8 cellular contexts compared by ENCODE assay signal in the genomic region with DNA sequence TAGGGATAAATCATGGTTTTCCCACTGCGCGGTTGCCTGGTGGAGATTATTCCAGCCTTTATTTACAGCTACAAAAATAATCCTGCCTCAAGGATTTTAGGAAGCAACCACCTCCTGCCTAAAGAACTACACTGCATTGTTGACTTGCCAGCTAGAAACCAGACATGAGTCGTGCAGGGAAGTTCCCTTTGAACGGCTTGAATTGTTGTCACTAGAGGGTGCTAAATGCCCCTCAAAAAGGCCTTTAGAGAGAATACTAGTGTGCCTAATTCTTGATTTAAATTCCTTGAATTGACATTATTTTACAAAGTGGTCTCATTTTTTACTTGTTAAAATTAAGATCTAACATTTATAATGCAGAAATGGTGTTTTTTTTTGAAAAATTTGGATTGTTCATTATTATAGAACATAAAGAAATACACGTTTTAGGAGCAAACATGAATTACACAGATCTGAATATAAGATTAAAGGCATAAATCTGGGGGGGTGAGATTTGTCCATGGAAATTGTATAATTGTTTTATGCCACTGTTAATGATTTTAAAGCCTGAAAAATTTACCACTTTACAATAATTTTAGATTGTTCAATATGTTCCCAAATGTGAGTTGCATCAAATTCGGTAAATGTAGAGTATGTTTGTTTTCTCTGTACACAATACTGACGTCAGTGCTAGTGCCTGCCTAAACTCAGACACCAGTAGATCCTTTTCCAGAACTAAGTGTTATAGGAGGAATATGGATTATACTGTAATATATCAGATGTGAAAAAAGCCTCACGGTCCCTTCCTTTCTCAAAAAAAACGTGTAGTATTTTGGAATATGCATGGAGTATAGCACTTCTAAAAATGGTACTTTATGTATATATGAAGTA. TPM values are rescaled to one million over a fixed set of nuclear protein-coding genes. Genes with fewer than 3 reads are reported as not detected.
A peak's percentile ranks its signal among the peaks of the same experiment; 100 is the strongest.
DNase-seq lines count a peak whose midpoint lies in the region; TF ChIP-seq lines count a peak whose summit lies in the region.

No MANE protein-coding gene starts in this region.

- peaks cover 0 to 3% (median 0%) of the 10 kb centered on the region in 4 donors for H3K4me1 ChIP-seq in esophagus muscularis mucosa

- peak; percentile 87 for TF ChIP-seq RAD21 in neural cell (conservative IDR thresholded peaks at IDR 0.05)

- H3K36me3 Mint-ChIP-seq in activated naive CD4-positive, alpha-beta T cell treated with anti-CD3 and anti-CD28 coated beads, Interleukin-2, amount 10 ng/mL, durations not matched to agents 7 days and 5 days = no peaks in the 10 kb centered on the region

- no peak overlapping the region for H3K4me3 Mint-ChIP-seq in activated naive CD4-positive, alpha-beta T cell treated with anti-CD3 and anti-CD28 coated beads, Interleukin-2, amount 10 ng/mL, durations not matched to agents 7 days and 5 days

- no peaks in the 10 kb centered on the region for H4K20me1 ChIP-seq in neural cell (ENCODE audit: insufficient read depth)

- WGBS in esophagus muscularis mucosa = 45% methylated on average over 9 of the region's 9 CpGs

- no peak overlapping the region for H3K4me2 ChIP-seq in neural cell (ENCODE audit: low read length)

- H3K27me3 Mint-ChIP-seq in activated naive CD4-positive, alpha-beta T cell treated with anti-CD3 and anti-CD28 coated beads, Interleukin-2, amount 10 ng/mL, durations not matched to agents 7 days and 5 days = peaks cover 31% of the 10 kb centered on the region

- H3K27ac ChIP-seq in SK-N-MC (no peak overlapping the region), esophagus muscularis mucosa (replicated peaks in 1 of 4) (no peak overlapping the region), neural cell (ENCODE audit: low read length) (no peak overlapping the region)

- H3F3A ChIP-seq in neural cell (ENCODE audit: insufficient read depth, low read length, poor library complexity, severe bottlenecking) = no peaks in the 10 kb centered on the region

- H3K4me3 ChIP-seq in SK-N-MC (no peak overlapping the region), esophagus muscularis mucosa (peak overlapping the region; percentile 6 to 45 (median 19)), neural cell (ENCODE audit: low read length) (no peak overlapping the region)

- no peak overlapping the region for H3K27ac Mint-ChIP-seq in activated naive CD4-positive, alpha-beta T cell treated with anti-CD3 and anti-CD28 coated beads, Interleukin-2, amount 10 ng/mL, durations not matched to agents 7 days and 5 days

- H3K9me3 Mint-ChIP-seq in activated naive CD4-positive, alpha-beta T cell treated with anti-CD3 and anti-CD28 coated beads, Interleukin-2, amount 10 ng/mL, durations not matched to agents 7 days and 5 days = no peaks in the 10 kb centered on the region

- peak; percentile 38 for DNase-seq in activated naive CD4-positive, alpha-beta T cell treated with anti-CD3 and anti-CD28 coated beads, Interleukin-2, amount 10 ng/mL, durations not matched to agents 7 days and 5 days
- DNase-seq in activated naive CD4-positive, alpha-beta T cell treated with anti-CD3 and anti-CD28 coated beads, Interleukin-2, amount 50 U/mL, for 16 hours = no peak
- peak; percentile 41 for DNase-seq in NCI-H128 (lab: John Stamatoyannopoulos, UW; ENCODE audit: unreplicated experiment)
- DNase-seq in SK-N-MC (ENCODE audit: low read depth, low spot score) = peak; percentile 40
- peak; percentile 39 for DNase-seq in esophagus muscularis mucosa (ENCODE audit: extremely low spot score)
- no peak for DNase-seq in stimulated activated CD8-positive, alpha-beta memory T cell treated with anti-CD3 and anti-CD28 coated beads, Interleukin-4, amount 100 ng/mL, for 48 hours
- no peak for DNase-seq in activated CD8-positive, alpha-beta memory T cell treated with anti-CD3 and anti-CD28 coated beads for 24 hours

- no peak for TF ChIP-seq POLR2A in esophagus muscularis mucosa (IDR thresholded peaks at IDR 0.05; ENCODE audit: low read depth)

- peaks cover 24% of the 10 kb centered on the region for H3K4me1 Mint-ChIP-seq in activated naive CD4-positive, alpha-beta T cell treated with anti-CD3 and anti-CD28 coated beads, Interleukin-2, amount 10 ng/mL, durations not matched to agents 7 days and 5 days

- CTCF ChIA-PET in activated naive CD4-positive, alpha-beta T cell treated with anti-CD3 and anti-CD28 coated beads, Interleukin-2, amount 10 ng/mL, durations not matched to agents 7 days and 5 days (lab: Charles Lee) = interaction anchor here (0.7 to 2.0 kb wide), 5 partner anchors 15 to 633 kb away, joined by 3 to 6 read pairs (median 5); no protein-coding TSS in a partner anchor

- H3K27me3 ChIP-seq in esophagus muscularis mucosa (peaks cover 0 to 33% (median 0%) of the 10 kb centered on the region in 4 donors), neural cell (ENCODE audit: insufficient read depth, low read depth, low read length) (no peaks in the 10 kb centered on the region)

- H3K9me2 ChIP-seq in neural cell (ENCODE audit: insufficient read depth, low read length) = no peaks in the 10 kb centered on the region

- no peaks in the 10 kb centered on the region for H3K79me2 ChIP-seq in neural cell (replicated peaks; ENCODE audit: insufficient read depth, low read length)

- H3K9ac ChIP-seq in SK-N-MC (ENCODE audit: insufficient read length) (no peak overlapping the region), neural cell (ENCODE audit: low read length) (no peak overlapping the region)

- no peak for TF ChIP-seq EP300 in esophagus muscularis mucosa (IDR thresholded peaks at IDR 0.05)
- no peak for TF ChIP-seq EP300 in neural cell (conservative IDR thresholded peaks at IDR 0.05; ENCODE audit: poor library complexity, severe bottlenecking)

- no peaks in the 10 kb centered on the region for H3K9me3 ChIP-seq in SK-N-MC (ENCODE audit: low read depth, low read length)
- H3K9me3 ChIP-seq in esophagus muscularis mucosa = no peaks in the 10 kb centered on the region
- no peaks in the 10 kb centered on the region for H3K9me3 ChIP-seq in neural cell (ENCODE audit: low read length)

- TF ChIP-seq CTCF in esophagus muscularis mucosa (IDR thresholded peaks at IDR 0.05) (peak; percentile 42 to 61 (median 52)), neural cell (IDR thresholded peaks at IDR 0.05; ENCODE audit: poor library complexity, severe bottlenecking) (peak; percentile 83)

- intact Hi-C loops in esophagus muscularis mucosa (cut with DNase I) = loop anchor here (5.0 kb wide), 1 partner anchor 631 kb away; no protein-coding TSS in a partner anchor

- H3K36me3 ChIP-seq in SK-N-MC (ENCODE audit: insufficient read depth, low read length) (no peaks in the 10 kb centered on the region), esophagus muscularis mucosa (no peaks in the 10 kb centered on the region), neural cell (ENCODE audit: insufficient read depth, low read length) (no peaks in the 10 kb centered on the region)

- no peak overlapping the region for H2AFZ ChIP-seq in neural cell (ENCODE audit: low read depth, low read length)

TF ChIP-seq in neural cell, 6 proteins besides CTCF, POLR2A, EP300 and RAD21:
- TF ChIP-seq SMC3 (conservative IDR thresholded peaks at IDR 0.05; ENCODE audit: poor library complexity) = peak; percentile 81
- no peak for TF ChIP-seq EZH2 (IDR thresholded peaks at IDR 0.05; ENCODE audit: borderline replicate concordance, insufficient read depth, low read length, poor library complexity, severe bottlenecking)

RNA-seq across cellular contexts. Expression of gene ERG, which starts 7.6 kb away (rescaled TPM):
- 10 to 100 TPM in 2 of 4 donors, 1 to 10 TPM in 2; 3.7 to 13.3 (median 10.6) TPM for total RNA-seq in esophagus muscularis mucosa
- polyA plus RNA-seq in neural cell = not detected in 2 replicates
- polyA minus RNA-seq in neural cell = not detected in 2 replicates

Comparison
In these comparisons a context has a peak if more than half of its experiments do, and no peak if none do; other contexts are left out.
1. DNase-seq: peak in activated naive CD4-positive, alpha-beta T cell treated with anti-CD3 and anti-CD28 coated beads, Interleukin-2, amount 10 ng/mL, durations not matched to agents 7 days and 5 days (single experiment), NCI-H128 (single experiment), SK-N-MC (single experiment) and esophagus muscularis mucosa (single experiment); none in activated naive CD4-positive, alpha-beta T cell treated with anti-CD3 and anti-CD28 coated beads, Interleukin-2, amount 50 U/mL, for 16 hours (single experiment), stimulated activated CD8-positive, alpha-beta memory T cell treated with anti-CD3 and anti-CD28 coated beads, Interleukin-4, amount 100 ng/mL, for 48 hours (single experiment) and activated CD8-positive, alpha-beta memory T cell treated with anti-CD3 and anti-CD28 coated beads for 24 hours (single experiment).
2. H3K4me3 ChIP-seq: peak in esophagus muscularis mucosa (4 of 4); none in SK-N-MC (single experiment) and neural cell (single experiment).